In the genomic region with DNA sequence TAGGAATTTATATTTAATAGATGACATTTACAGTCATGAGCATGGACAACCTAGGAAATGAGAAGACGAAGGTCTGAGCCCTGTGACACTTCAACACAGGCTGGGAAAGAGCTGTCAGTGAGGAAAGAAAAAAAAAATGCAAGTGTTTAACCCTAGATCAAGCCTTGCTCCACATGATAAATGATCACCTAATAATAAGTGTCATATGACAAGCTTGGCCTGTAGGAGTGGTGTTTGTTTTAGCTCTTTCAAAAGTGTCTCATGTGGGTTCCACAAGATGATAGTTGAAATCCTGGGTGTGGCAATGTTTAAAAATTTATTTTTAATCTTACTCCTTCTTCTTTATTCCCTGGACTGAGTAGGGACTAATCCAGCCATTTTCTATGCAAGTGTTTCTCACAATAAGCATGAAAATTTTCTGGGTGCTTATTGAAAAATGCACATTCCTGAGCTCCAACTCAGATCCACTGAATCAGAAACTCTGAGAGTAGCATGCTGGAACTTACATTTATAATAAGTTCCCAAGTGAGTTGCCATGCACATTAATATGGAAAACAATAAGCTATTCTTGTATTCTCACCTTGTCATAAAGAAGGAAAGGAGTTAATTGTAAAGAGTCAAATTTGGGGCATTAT, we compare ENCODE assay signal across 21 cellular contexts.
DNase-seq lines count a peak whose midpoint lies in the region; ATAC-seq, FAIRE-seq and TF ChIP-seq lines count a peak whose summit lies in the region.
"Had no signal": no experiment of that assay in that cellular context is flagged by ENCODE, and none has a peak within 500 bp of the region (broad histone marks: within the 10 kb centered on the region; RNA-seq: fewer than 3 reads in every experiment).

No MANE protein-coding gene starts in this region.

- H3K4me3 ChIP-seq in A549 (no peak overlapping the region), cardiac fibroblast (replicated peaks in 1 of 2; ENCODE audit: low read depth in 2 of 2, low read length in 2 of 2) (no peak overlapping the region), foreskin fibroblast (ENCODE audit: low read depth in 1 of 2, low read length in 2 of 2) (no peak overlapping the region)

- 35% methylated on average over 1 of the region's 1 CpG for WGBS in A549 (ENCODE audit: missing lambda C conversion rate)

- TF ChIP-seq CTCF in A549 (IDR thresholded peaks at IDR 0.05), result no peak
- TF ChIP-seq CTCF in cardiac fibroblast (IDR thresholded peaks at IDR 0.05; ENCODE audit: low read depth, low read length), result no peak
- TF ChIP-seq CTCF in foreskin fibroblast (IDR thresholded peaks at IDR 0.05; ENCODE audit: low read depth, low read length), result no peak

- H3K9me3 ChIP-seq in A549, result no peaks in the 10 kb centered on the region

- peak in 1 of 2 experiments; percentile 36 for DNase-seq in A549 (ENCODE audit: low read depth in 1 of 2, low spot score in 1 of 2)
- peak; percentile 12 for DNase-seq in HuH-7 (ENCODE audit: low spot score)
- DNase-seq in cardiac fibroblast (ENCODE audit: low read depth in 2 of 2), result peak; percentile 10 to 58
- peak; percentile 2 to 54 for DNase-seq in foreskin fibroblast
- no peak for DNase-seq in cortex of kidney (lab: John Stamatoyannopoulos, UW)
- DNase-seq in NCI-H82 treated with DMSO at 0.1 percent for 48 hours (lab: John Stamatoyannopoulos, UW; ENCODE audit: unreplicated experiment), result no peak
- DNase-seq: activated CD4-positive, alpha-beta T cell treated with anti-CD3 and anti-CD28 coated beads, Interleukin-2, amount 10 ng/mL, durations not matched to agents 24 days and 14 days; activated effector memory CD4-positive, alpha-beta T cell treated with anti-CD3 and anti-CD28 coated beads, Interleukin-2, amount 50 U/mL, for 16 hours; amniotic stem cell; effector memory CD8-positive, alpha-beta T cell; Karpas-422; midbrain; NCI-H1092; NCI-H2029 treated with DMSO at 0.1 percent for 48 hours; NCI-H510A treated with DMSO at 0.1 percent for 48 hours; nephron progenitor cell; substantia nigra; SW 1271 had no signal

- POLR2A ChIA-PET in A549 (lab: Yijun Ruan, JAX), result no interaction called here

- peaks cover 32% of the 10 kb centered on the region for H3K4me1 ChIP-seq in A549

- peak overlapping the region; percentile 60 to 79 for H3K27ac ChIP-seq in A549

- CTCF ChIA-PET in A549 (lab: Yijun Ruan, JAX), result interaction anchor here (0.6 to 1.0 kb wide), 2 partner anchors 40 to 262 kb away, joined by 3 to 4 read pairs; no protein-coding TSS in a partner anchor

- TF ChIP-seq EP300 in A549 (IDR thresholded peaks at IDR 0.05), result 0 out of 5 replicates have a peak, but pooled peaks of 1 of the 2 experiments have one; percentile 22

- no peak for TF ChIP-seq RAD21 in A549 (conservative IDR thresholded peaks at IDR 0.05 in 1 of 2, IDR thresholded peaks at IDR 0.05 in 1 of 2)

- no peak for FAIRE-seq in A549 (lab: Jason Lieb, UNC)

- no peak for TF ChIP-seq POLR2A in A549 (IDR thresholded peaks at IDR 0.05; ENCODE audit: low read length)

- peak overlapping the region; percentile 59 for H3K4me2 ChIP-seq in A549

- ATAC-seq in A549, result peak in 1 of 2 experiments; percentile 38; a peak in 2 of 6 replicates
- no peak for ATAC-seq in HG03196 (IDR thresholded peaks at IDR 0.05; ENCODE audit: unreplicated experiment)
- ATAC-seq in HG02870 (IDR thresholded peaks at IDR 0.05; ENCODE audit: unreplicated experiment), result no peak
- ATAC-seq: effector memory CD8-positive, alpha-beta T cell; Right ventricle myocardium inferior had no signal

TF ChIP-seq in A549, 52 proteins besides CTCF, POLR2A, EP300 and RAD21:
- TF ChIP-seq RCOR1 (IDR thresholded peaks at IDR 0.05; ENCODE audit: low read depth, low read length) (no peak), RARB (CRISPR knock-in tag; IDR thresholded peaks at IDR 0.05) (no peak), NR3C1 (IDR thresholded peaks at IDR 0.05) (no peak)
- TF ChIP-seq, protein P1, sequence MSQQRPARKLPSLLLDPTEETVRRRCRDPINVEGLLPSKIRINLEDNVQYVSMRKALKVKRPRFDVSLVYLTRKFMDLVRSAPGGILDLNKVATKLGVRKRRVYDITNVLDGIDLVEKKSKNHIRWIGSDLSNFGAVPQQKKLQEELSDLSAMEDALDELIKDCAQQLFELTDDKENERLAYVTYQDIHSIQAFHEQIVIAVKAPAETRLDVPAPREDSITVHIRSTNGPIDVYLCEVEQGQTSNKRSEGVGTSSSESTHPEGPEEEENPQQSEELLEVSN (IDR thresholded peaks at IDR 0.05; ENCODE audit: borderline replicate concordance, low read depth), result no peak
- TF ChIP-seq, protein P2, sequence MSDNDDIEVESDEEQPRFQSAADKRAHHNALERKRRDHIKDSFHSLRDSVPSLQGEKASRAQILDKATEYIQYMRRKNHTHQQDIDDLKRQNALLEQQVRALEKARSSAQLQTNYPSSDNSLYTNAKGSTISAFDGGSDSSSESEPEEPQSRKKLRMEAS (IDR thresholded peaks at IDR 0.05), result no peak
TF ChIP-seq in A549: peak in this region for 0.

Comparison
In these comparisons a context has a peak if more than half of its experiments do, and no peak if none do; other contexts are left out.
1. DNase-seq: peak in HuH-7 (single experiment), cardiac fibroblast (2 of 2) and foreskin fibroblast (2 of 2); none in cortex of kidney (single experiment) and NCI-H82 treated with DMSO at 0.1 percent for 48 hours (single experiment).